10 cellular contexts compared by ENCODE assay signal in genomic region chr17:65530985-65531507, GRCh38. TPM values are rescaled to one million over a fixed set of nuclear protein-coding genes. Genes with fewer than 3 reads are reported as not detected.
DNase-seq lines count a peak whose midpoint lies in the region; ATAC-seq and TF ChIP-seq lines count a peak whose summit lies in the region.
"Had no signal": no experiment of that assay in that cellular context is flagged by ENCODE, and none has a peak within 500 bp of the region (broad histone marks: within the 10 kb centered on the region; RNA-seq: fewer than 3 reads in every experiment).

No MANE protein-coding gene starts in this region.

- H3K9ac ChIP-seq in rectal smooth muscle tissue (ENCODE audit: low read length) = no peak overlapping the region

- H3K4me1 ChIP-seq in Caco-2 (peaks cover 69% of the 10 kb centered on the region), left ventricle myocardium inferior (peaks cover 37% of the 10 kb centered on the region), rectal smooth muscle tissue (ENCODE audit: control insufficient read depth, insufficient read depth, low read length) (peaks cover 14% of the 10 kb centered on the region)
- H3K4me1 ChIP-seq in effector memory CD4-positive, alpha-beta T cell (ENCODE audit: control insufficient read depth, insufficient read depth, low read length, poor library complexity, severe bottlenecking) = no peaks in the 10 kb centered on the region

- H3K27me3 ChIP-seq in Caco-2 (replicated peaks; ENCODE audit: control insufficient read depth, insufficient read depth, low read length) (no peaks in the 10 kb centered on the region), left ventricle myocardium inferior (ENCODE audit: low read depth) (no peaks in the 10 kb centered on the region), rectal smooth muscle tissue (ENCODE audit: control insufficient read depth, insufficient read depth, low read length) (no peaks in the 10 kb centered on the region)
- no peaks in the 10 kb centered on the region for H3K27me3 ChIP-seq in effector memory CD4-positive, alpha-beta T cell (replicated peaks; ENCODE audit: control insufficient read depth, insufficient read depth, low read length, poor library complexity, severe bottlenecking)

- CTCF ChIA-PET in Caco-2 (lab: Charles Lee) = interaction anchor here (0.6 to 0.7 kb wide), 2 partner anchors 75 to 236 kb away, joined by 4 to 7 read pairs; no protein-coding TSS in a partner anchor

- H3K27me3 Mint-ChIP-seq in Caco-2 (ENCODE audit: insufficient read depth, unreplicated experiment) = no peaks in the 10 kb centered on the region
- H3K27me3 Mint-ChIP-seq: IgD-negative memory B cell had no signal

- intact Hi-C loops in Caco-2 (cut with micrococcal nuclease; ENCODE audit: unreplicated experiment) = loop anchor here (1.0 kb wide), 2 partner anchors 15 to 75 kb away; no protein-coding TSS in a partner anchor
- intact Hi-C loops in left ventricle myocardium inferior (cut with micrococcal nuclease) = no loop called here

- H3K9me3 Mint-ChIP-seq in Caco-2 (ENCODE audit: unreplicated experiment) = no peaks in the 10 kb centered on the region
- H3K9me3 Mint-ChIP-seq: activated CD4-positive, alpha-beta T cell treated with anti-CD3 and anti-CD28 coated beads, Interleukin-2, amount 10 ng/mL, durations not matched to agents 24 days and 14 days; IgD-negative memory B cell had no signal

- H3K9me3 ChIP-seq in Caco-2 (no peaks in the 10 kb centered on the region), left ventricle myocardium inferior (replicated peaks) (no peaks in the 10 kb centered on the region)
- no peaks in the 10 kb centered on the region for H3K9me3 ChIP-seq in effector memory CD4-positive, alpha-beta T cell (ENCODE audit: control insufficient read depth, low read length)

- POLR2A ChIA-PET in Caco-2 (lab: Charles Lee) = interaction anchor here (0.6 to 0.7 kb wide), 2 partner anchors 96 to 530 kb away, joined by 3 to 4 read pairs; no protein-coding TSS in a partner anchor

- peaks cover 2% of the 10 kb centered on the region for H3K36me3 ChIP-seq in Caco-2 (ENCODE audit: control insufficient read depth, insufficient read depth, low read length)
- H3K36me3 ChIP-seq in left ventricle myocardium inferior = peaks cover 47% of the 10 kb centered on the region
- peaks cover 14% of the 10 kb centered on the region for H3K36me3 ChIP-seq in rectal smooth muscle tissue (ENCODE audit: control insufficient read depth, insufficient read depth, low read length)
- H3K36me3 ChIP-seq in effector memory CD4-positive, alpha-beta T cell (ENCODE audit: control insufficient read depth, insufficient read depth, low read length) = peaks cover 58% of the 10 kb centered on the region

- H3K4me3 Mint-ChIP-seq in Caco-2 (ENCODE audit: unreplicated experiment) = peak overlapping the region; percentile 54
- H3K4me3 Mint-ChIP-seq: activated CD4-positive, alpha-beta T cell treated with anti-CD3 and anti-CD28 coated beads, Interleukin-2, amount 10 ng/mL, durations not matched to agents 24 days and 14 days had no signal

- no peak for ATAC-seq in GM18909 (IDR thresholded peaks at IDR 0.05; ENCODE audit: poor library complexity, unreplicated experiment)
- ATAC-seq in GM21786 (IDR thresholded peaks at IDR 0.05; ENCODE audit: unreplicated experiment) = no peak

- DNase-seq in Caco-2 (peak in 1 of 2 experiments; percentile 30), amniotic epithelial cell (ENCODE audit: low read depth) (peak; percentile 87), left ventricle myocardium inferior (no peak), NCI-H2081 (lab: John Stamatoyannopoulos, UW) (no peak)
- DNase-seq in effector memory CD4-positive, alpha-beta T cell = no peak
- DNase-seq: activated CD4-positive, alpha-beta T cell treated with anti-CD3 and anti-CD28 coated beads, Interleukin-2, amount 10 ng/mL, durations not matched to agents 24 days and 14 days had no signal

- H3K27ac Mint-ChIP-seq in Caco-2 (ENCODE audit: unreplicated experiment) = peak overlapping the region; percentile 88
- H3K27ac Mint-ChIP-seq: activated CD4-positive, alpha-beta T cell treated with anti-CD3 and anti-CD28 coated beads, Interleukin-2, amount 10 ng/mL, durations not matched to agents 24 days and 14 days; IgD-negative memory B cell had no signal

- H3K4me3 ChIP-seq in Caco-2 (ENCODE audit: low read depth, low read length) = no peak overlapping the region
- H3K4me3 ChIP-seq in left ventricle myocardium inferior = peak overlapping the region; percentile 19
- H3K4me3 ChIP-seq in rectal smooth muscle tissue (ENCODE audit: low read length) = no peak overlapping the region
- H3K4me3 ChIP-seq in effector memory CD4-positive, alpha-beta T cell (ENCODE audit: insufficient read depth, low read depth, low read length, poor library complexity, severe bottlenecking) = no peak overlapping the region

- H3K27ac ChIP-seq in left ventricle myocardium inferior (replicated peaks) (peak overlapping the region; percentile 88), rectal smooth muscle tissue (ENCODE audit: low read depth, low read length) (peak overlapping the region; percentile 31)
- H3K27ac ChIP-seq in effector memory CD4-positive, alpha-beta T cell (ENCODE audit: insufficient read depth, low read length, poor library complexity, severe bottlenecking) = no peak overlapping the region

- H3K4me1 Mint-ChIP-seq in Caco-2 (ENCODE audit: low read depth, unreplicated experiment) = peaks cover 62% of the 10 kb centered on the region

- peaks cover 100% of the 10 kb centered on the region for H3K36me3 Mint-ChIP-seq in Caco-2 (ENCODE audit: insufficient read depth, unreplicated experiment)

- no TSS peak for BruUV-seq in Caco-2 (replicated peaks; lab: Mats Ljungman, UMichigan)

- TF ChIP-seq CTCF in Caco-2 (IDR thresholded peaks at IDR 0.05; ENCODE audit: insufficient read depth in 1 of 2, low read depth in 1 of 2, low read length in 1 of 2, severe bottlenecking in 1 of 2, unreplicated experiment in 1 of 2) = no peak
- no peak for TF ChIP-seq CTCF in left ventricle myocardium inferior (IDR thresholded peaks at IDR 0.05; ENCODE audit: borderline replicate concordance)

RNA-seq across cellular contexts. Expression of gene AXIN2, which starts 30.4 kb away (rescaled TPM):
- total RNA-seq in Caco-2 (2022) (141 and 168 TPM in 2 replicates), left ventricle myocardium inferior (21.0 TPM)
